Comparison of ENCODE assay signal across 30 cellular contexts in genomic region chr12:76138656-76139055, GRCh38. TPM values are rescaled to one million over a fixed set of nuclear protein-coding genes. Genes with fewer than 3 reads are reported as not detected.
DNase-seq lines count a peak whose midpoint lies in the region; ATAC-seq, FAIRE-seq and TF ChIP-seq lines count a peak whose summit lies in the region.
"Had no signal": no experiment of that assay in that cellular context is flagged by ENCODE, and none has a peak within 500 bp of the region (broad histone marks: within the 10 kb centered on the region; RNA-seq: fewer than 3 reads in every experiment).

No MANE protein-coding gene starts in this region.

- H3K23ac ChIP-seq in mesenchymal stem cell (ENCODE audit: low read length in 2 of 2) = no peak overlapping the region

- no peak for FAIRE-seq in K562 (lab: Jason Lieb, UNC)
- FAIRE-seq: A549, D721Med had no signal

- H2BK5ac ChIP-seq in mesenchymal stem cell (ENCODE audit: low read depth, low read length, poor library complexity, severe bottlenecking) = no peak overlapping the region

- CTCF ChIA-PET in HEK293 (lab: Yijun Ruan, JAX) = no interaction called here
- CTCF ChIA-PET in K562 (lab: Yijun Ruan, JAX; ENCODE audit: low intra/inter-chr PET ratio) = no interaction called here

- ATAC-seq in K562 (no peak), HG02623 (IDR thresholded peaks at IDR 0.05; ENCODE audit: unreplicated experiment) (no peak)
- ATAC-seq: A549; CD8-positive, alpha-beta T cell had no signal

- H3K27me3 ChIP-seq in K562 (ENCODE audit: control insufficient read depth in 2 of 2, insufficient read depth in 2 of 2, low read length in 2 of 2) (no peaks in the 10 kb centered on the region), mesenchymal stem cell (ENCODE audit: control insufficient read depth in 1 of 2, insufficient read depth in 1 of 2, low read length in 2 of 2) (no peaks in the 10 kb centered on the region)
- H3K27me3 ChIP-seq: BLaER1; BLaER1 treated with 17β-estradiol and CSF1 and Interleukin-3, amounts not matched to agents 10 nM and 100 nM had no signal

- no peak overlapping the region for H2BK15ac ChIP-seq in mesenchymal stem cell (ENCODE audit: low read depth, poor library complexity, severe bottlenecking)

- no peak for TF ChIP-seq EP300 in K562 (IDR thresholded peaks at IDR 0.05; ENCODE audit: low read length)

- DNase-seq in K562 (ENCODE audit: extremely low read depth in 1 of 4, low spot score in 3 of 4) (no peak), mesenchymal stem cell (no peak)
- DNase-seq: 8988T; ACHN; AML-193; BE2C; C1 segment of cervical spinal cord; Caco-2; Calu3; CD4-positive, alpha-beta memory T cell; CD4-positive, alpha-beta T cell; CD4-positive, CD25-positive, alpha-beta regulatory T cell; CD8-positive, alpha-beta memory T cell; CD8-positive, alpha-beta T cell; COR-L47; DMS 273 treated with DMSO at 0.1 percent for 48 hours; DMS153; DMS53; DMS79; DMS79 treated with DMSO at 0.1 percent for 48 hours; DND-41; EL had no signal

- no peak overlapping the region for H3K14ac ChIP-seq in mesenchymal stem cell (ENCODE audit: low read length in 2 of 2)

- no peak overlapping the region for H4K8ac ChIP-seq in mesenchymal stem cell (ENCODE audit: low read length)

- H3K9me1 ChIP-seq in K562 (ENCODE audit: control insufficient read depth, insufficient read depth, low read length) = no peaks in the 10 kb centered on the region

- no peak overlapping the region for H4K91ac ChIP-seq in mesenchymal stem cell (ENCODE audit: low read length)

- POLR2A ChIA-PET in HEK293 (lab: Yijun Ruan, JAX) (no interaction called here), K562 (lab: Yijun Ruan, JAX) (no interaction called here)

- in situ Hi-C loops in K562 (cut with MboI) = no loop called here

- intact Hi-C loops in K562 (cut with micrococcal nuclease) = no loop called here

- H2AK5ac ChIP-seq in mesenchymal stem cell (ENCODE audit: low read length, severe bottlenecking) = no peak overlapping the region

- no peak overlapping the region for H3K4ac ChIP-seq in mesenchymal stem cell (ENCODE audit: low read depth in 1 of 2, low read length in 2 of 2)

- H3K79me1 ChIP-seq in mesenchymal stem cell (replicated peaks; ENCODE audit: low read length, poor library complexity, severe bottlenecking) = no peaks in the 10 kb centered on the region

- no peak overlapping the region for H2BK120ac ChIP-seq in mesenchymal stem cell (ENCODE audit: low read depth, low read length)

- H3K4me3 ChIP-seq in HEK293 (ENCODE audit: low read depth, low read length) (no peak overlapping the region), K562 (no peak overlapping the region), mesenchymal stem cell (ENCODE audit: insufficient read depth in 1 of 2, low read depth in 1 of 2, low read length in 2 of 2) (no peak overlapping the region)
- H3K4me3 ChIP-seq: A549; BLaER1; BLaER1 treated with 17β-estradiol and CSF1 and Interleukin-3, amounts not matched to agents 10 nM and 100 nM had no signal

- H3K9me3 ChIP-seq in HEK293 (ENCODE audit: control insufficient read depth, insufficient read depth, low read depth, low read length) (no peaks in the 10 kb centered on the region), K562 (replicated peaks; ENCODE audit: control insufficient read depth, insufficient read depth, low read depth, low read length) (no peaks in the 10 kb centered on the region), mesenchymal stem cell (ENCODE audit: control insufficient read depth, low read length) (peaks cover 15% of the 10 kb centered on the region)
- H3K9me3 ChIP-seq: BE2C had no signal

- no peaks in the 10 kb centered on the region for H3K79me2 ChIP-seq in K562 (ENCODE audit: control insufficient read depth, insufficient read depth, low read length)

- H3K18ac ChIP-seq in mesenchymal stem cell (ENCODE audit: low read depth in 1 of 2, low read length in 2 of 2) = no peak overlapping the region

- no peak overlapping the region for H3K4me2 ChIP-seq in K562 (ENCODE audit: insufficient read depth, low read length)
- H3K4me2 ChIP-seq in mesenchymal stem cell (ENCODE audit: low read length, poor library complexity, severe bottlenecking) = no peak overlapping the region
- H3K4me2 ChIP-seq: A549; BLaER1; BLaER1 treated with 17β-estradiol and CSF1 and Interleukin-3, amounts not matched to agents 10 nM and 100 nM had no signal

- no peak for TF ChIP-seq CTCF in HEK293 (tag by site-specific recombination; IDR thresholded peaks at IDR 0.05)
- TF ChIP-seq CTCF in K562 (IDR thresholded peaks at IDR 0.05 in 2 of 3, conservative IDR thresholded peaks at IDR 0.05 in 1 of 3; ENCODE audit: insufficient read depth in 2 of 3, low read depth in 1 of 3, low read length in 3 of 3) = no peak

- H3K4me1 ChIP-seq in HEK293 (ENCODE audit: control insufficient read depth, insufficient read depth, low read length) (0 out of 2 replicates have a peak, but pooled peaks cover under 1% of the 10 kb centered on the region), K562 (replicated peaks in 1 of 2; ENCODE audit: control insufficient read depth in 2 of 2, insufficient read depth in 2 of 2, low read length in 2 of 2) (no peaks in the 10 kb centered on the region), mesenchymal stem cell (ENCODE audit: control insufficient read depth, insufficient read depth, low read depth, low read length) (no peaks in the 10 kb centered on the region)
- H3K4me1 ChIP-seq: A549, BE2C, Caco-2 had no signal

- WGBS in K562 (ENCODE audit: insufficient coverage, low coverage, missing lambda C conversion rate) = 70% methylated on average over 2 of the region's 2 CpGs
- no CpG with 5 or more reads among the region's 2 CpGs for WGBS in mesenchymal stem cell

- H3K9ac ChIP-seq in K562 (ENCODE audit: insufficient read depth in 1 of 2, low read depth in 2 of 2, low read length in 2 of 2) (no peak overlapping the region), mesenchymal stem cell (ENCODE audit: low read length) (no peak overlapping the region)
- H3K9ac ChIP-seq: BLaER1; BLaER1 treated with 17β-estradiol and CSF1 and Interleukin-3, amounts not matched to agents 10 nM and 100 nM had no signal

- TF ChIP-seq RAD21 in K562 (CRISPR knock-in tag; conservative IDR thresholded peaks at IDR 0.05 in 1 of 2, IDR thresholded peaks at IDR 0.05 in 1 of 2) = no peak

- no TSS peak for BruUV-seq in K562 (replicated peaks; lab: Mats Ljungman, UMichigan)

- H2BK12ac ChIP-seq in mesenchymal stem cell (ENCODE audit: low read length in 2 of 2) = no peak overlapping the region

- H3K36me3 ChIP-seq in HEK293 (ENCODE audit: control insufficient read depth in 2 of 2, insufficient read depth in 1 of 2, low read length in 2 of 2) (no peaks in the 10 kb centered on the region), K562 (ENCODE audit: control insufficient read depth, insufficient read depth, low read length) (no peaks in the 10 kb centered on the region), mesenchymal stem cell (ENCODE audit: control insufficient read depth in 1 of 2, insufficient read depth in 2 of 2, low read depth in 1 of 2, low read length in 2 of 2) (no peaks in the 10 kb centered on the region)
- H3K36me3 ChIP-seq: BE2C; BLaER1; BLaER1 treated with 17β-estradiol and CSF1 and Interleukin-3, amounts not matched to agents 10 nM and 100 nM had no signal

- no peaks in the 10 kb centered on the region for H4K20me1 ChIP-seq in K562 (replicated peaks; ENCODE audit: control insufficient read depth, insufficient read depth, low read length)
- H4K20me1 ChIP-seq: BLaER1; BLaER1 treated with 17β-estradiol and CSF1 and Interleukin-3, amounts not matched to agents 10 nM and 100 nM had no signal

- H3K27ac ChIP-seq in HEK293 (ENCODE audit: extremely low read depth, low read depth, low read length) (no peak overlapping the region), K562 (ENCODE audit: extremely low read depth, low read depth, low read length) (no peak overlapping the region), mesenchymal stem cell (ENCODE audit: low read length, poor library complexity, severe bottlenecking) (no peak overlapping the region)
- H3K27ac ChIP-seq: 22Rv1; A549; BLaER1; BLaER1 treated with 17β-estradiol and CSF1 and Interleukin-3, amounts not matched to agents 10 nM and 100 nM; C4-2B had no signal

- TF ChIP-seq POLR2A in K562 (conservative IDR thresholded peaks at IDR 0.05) = no peak

- H2AFZ ChIP-seq in K562 (ENCODE audit: low read depth, low read length) = no peak overlapping the region
- no peak overlapping the region for H2AFZ ChIP-seq in mesenchymal stem cell (ENCODE audit: low read depth, low read length)

TF ChIP-seq in HEK293, 187 proteins besides CTCF, POLR2A, EP300 and RAD21 (continues in another document):
- TF ChIP-seq ZNF292 (tag by site-specific recombination; IDR thresholded peaks at IDR 0.05; ENCODE audit: borderline replicate concordance, low read depth) (no peak), ZNF433 (tag by site-specific recombination; IDR thresholded peaks at IDR 0.05; ENCODE audit: low read depth) (no peak), ZNF626 (tag by site-specific recombination; IDR thresholded peaks at IDR 0.05) (no peak), SETDB1 (IDR thresholded peaks at IDR 0.05; ENCODE audit: insufficient read length, low read length) (peak; percentile 55)

TF ChIP-seq in K562, 482 proteins besides CTCF, POLR2A, EP300 and RAD21:
- TF ChIP-seq SMARCC2 (IDR thresholded peaks at IDR 0.05; ENCODE audit: low read depth) = no peak
- TF ChIP-seq RBM25 (IDR thresholded peaks at IDR 0.05; ENCODE audit: low read depth, low read length, severe bottlenecking) = peak; percentile 91

RNA-seq across cellular contexts. Expression of gene NAP1L1, which starts 54.2 kb away (rescaled TPM):
- total RNA-seq in K562 (2011; cell fraction: chromatin; rRNA removed; ENCODE audit: low replicate concordance) = 133 and 584 TPM in 2 replicates
- 52.5 and 79.6 TPM in 2 replicates for total RNA-seq in K562 (2011; cell fraction: nucleolus; rRNA removed)
- 207 and 415 TPM in 2 replicates for total RNA-seq in K562 (2011; cell fraction: nucleoplasm; rRNA removed)
- total RNA-seq in K562 (2014; rRNA removed) (291 and 292 TPM in 2 replicates), K562 (2014; rRNA removed; fragmentation: Illumina TruSeq; extraction: Trizol) (450 and 550 TPM in 2 replicates), K562 (2015; rRNA removed; fragmentation: Illumina TruSeq; extraction: Trizol) (358 and 383 TPM in 2 replicates), K562 (2021) (518 and 530 TPM in 2 replicates)
- polyA plus RNA-seq in K562 (2011; rRNA removed) (421 and 458 TPM in 2 replicates), K562 (2014; fragmentation: Illumina TruSeq; extraction: Trizol) (560 and 747 TPM in 2 replicates), K562 (2014; fragmentation: Nextera tagmentation; extraction: Ambion mirVana) (100 to 1,000 TPM; 287 to 326 TPM), K562 (2014; rRNA removed) (400 and 473 TPM in 2 replicates)
- polyA plus RNA-seq in K562 (2011; cell fraction: cytosol; rRNA removed) = 67.9 and 143 TPM in 2 replicates
- 135 and 211 TPM in 2 replicates for polyA plus RNA-seq in K562 (2011; cell fraction: nucleus; rRNA removed)
- polyA plus RNA-seq in K562 (2012) = 571 and 740 TPM in 2 replicates
- polyA minus RNA-seq in K562 (2011; rRNA and poly(A)+ RNA removed) = 372 and 401 TPM in 2 replicates
- polyA minus RNA-seq in K562 (2011; cell fraction: cytosol; rRNA and poly(A)+ RNA removed) = 188 and 218 TPM in 2 replicates
- polyA minus RNA-seq in K562 (2011; cell fraction: nucleus; rRNA and poly(A)+ RNA removed) = 139 and 220 TPM in 2 replicates
- polyA plus RNA-seq in mesenchymal stem cell (2013, experiment 1 of 2) = 781 TPM
- 820 TPM for polyA plus RNA-seq in mesenchymal stem cell (2013, experiment 2 of 2)

Comparison
In these comparisons a context has a peak if more than half of its experiments do, and no peak if none do; other contexts are left out.
1. Of the 44 proteins assayed by ChIP-seq in both K562 and HEK293: peak only in K562: none; only in HEK293: SETDB1; in both: none; in neither: 43.